Comparison of ENCODE assay signal across 18 cellular contexts in the genomic region with DNA sequence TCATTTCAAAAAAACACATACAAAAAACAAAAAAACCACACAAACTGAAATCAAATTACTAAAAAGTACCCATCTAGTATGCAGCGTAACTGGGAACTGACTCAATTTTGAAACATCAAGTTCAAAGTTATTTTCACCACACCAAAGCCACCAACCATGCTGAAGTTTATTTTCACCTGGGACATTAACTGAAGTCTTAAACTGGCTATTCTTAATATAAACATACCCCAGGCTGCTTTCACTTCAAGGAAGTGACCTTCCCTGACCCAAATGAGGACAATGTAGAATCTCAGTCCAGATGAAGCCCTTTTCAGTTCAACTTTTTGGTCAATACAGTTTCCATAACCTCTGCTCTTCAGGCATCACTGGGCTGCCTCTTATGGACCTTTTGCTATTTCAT.
DNase-seq lines count a peak whose midpoint lies in the region; ATAC-seq and TF ChIP-seq lines count a peak whose summit lies in the region.
"Had no signal": no experiment of that assay in that cellular context is flagged by ENCODE, and none has a peak within 500 bp of the region (broad histone marks: within the 10 kb centered on the region; RNA-seq: fewer than 3 reads in every experiment).

No MANE protein-coding gene starts in this region.

- H3K4me3 ChIP-seq in WERI-Rb-1 (ENCODE audit: low read depth, low read length): no peak overlapping the region
- no peak overlapping the region for H3K4me3 ChIP-seq in foreskin fibroblast (ENCODE audit: low read depth in 1 of 2, low read length in 2 of 2)
- H3K4me3 ChIP-seq: esophagus squamous epithelium, heart left ventricle, right lobe of liver, upper lobe of left lung had no signal

- DNase-seq in SKM-1 (lab: John Stamatoyannopoulos, UW; ENCODE audit: unreplicated experiment): no peak
- no peak for DNase-seq in central memory CD4-positive, alpha-beta T cell
- DNase-seq in WERI-Rb-1: no peak
- DNase-seq in foreskin fibroblast: no peak
- DNase-seq: activated naive CD4-positive, alpha-beta T cell; Caco-2; esophagus squamous epithelium; heart left ventricle; kidney; NCI-H2029 treated with DMSO at 0.1 percent for 48 hours; NCI-H69; right lobe of liver; stimulated activated CD4-positive, alpha-beta T cell treated with anti-CD3 and anti-CD28 coated beads, Interleukin-4, amount 100 ng/mL, for 24 hours; upper lobe of left lung had no signal

- H3K27me3 ChIP-seq in WERI-Rb-1 (ENCODE audit: insufficient read depth, low read depth, severe bottlenecking): no peaks in the 10 kb centered on the region
- H3K27me3 ChIP-seq: esophagus squamous epithelium, heart left ventricle, right lobe of liver, upper lobe of left lung had no signal

- TF ChIP-seq CTCF in WERI-Rb-1 (IDR thresholded peaks at IDR 0.05; ENCODE audit: low read depth, low read length) (no peak), foreskin fibroblast (IDR thresholded peaks at IDR 0.05; ENCODE audit: low read depth, low read length) (no peak)

- no peaks in the 10 kb centered on the region for H3K9me3 ChIP-seq in WERI-Rb-1 (ENCODE audit: severe bottlenecking)
- H3K9me3 ChIP-seq: Caco-2, right lobe of liver had no signal

- H3K36me3 ChIP-seq in WERI-Rb-1: no peaks in the 10 kb centered on the region; the same call in none of the 2 replicates
- H3K36me3 ChIP-seq: right lobe of liver had no signal

- H3K27ac ChIP-seq in WERI-Rb-1: no peak overlapping the region
- H3K27ac ChIP-seq: esophagus squamous epithelium, heart left ventricle, right lobe of liver, upper lobe of left lung had no signal

- peak; percentile 69 for ATAC-seq in GM18498 (IDR thresholded peaks at IDR 0.05; ENCODE audit: unreplicated experiment)
- peak; percentile 80 for ATAC-seq in GM19351 (IDR thresholded peaks at IDR 0.05; ENCODE audit: unreplicated experiment)
- peak; percentile 64 for ATAC-seq in HG02759 (IDR thresholded peaks at IDR 0.05; ENCODE audit: unreplicated experiment)
- peak; percentile 73 for ATAC-seq in HG03432 (IDR thresholded peaks at IDR 0.05; ENCODE audit: unreplicated experiment)
- ATAC-seq: heart left ventricle, right lobe of liver had no signal
